Comparison of ENCODE assay signal across 8 cellular contexts in the genomic region with DNA sequence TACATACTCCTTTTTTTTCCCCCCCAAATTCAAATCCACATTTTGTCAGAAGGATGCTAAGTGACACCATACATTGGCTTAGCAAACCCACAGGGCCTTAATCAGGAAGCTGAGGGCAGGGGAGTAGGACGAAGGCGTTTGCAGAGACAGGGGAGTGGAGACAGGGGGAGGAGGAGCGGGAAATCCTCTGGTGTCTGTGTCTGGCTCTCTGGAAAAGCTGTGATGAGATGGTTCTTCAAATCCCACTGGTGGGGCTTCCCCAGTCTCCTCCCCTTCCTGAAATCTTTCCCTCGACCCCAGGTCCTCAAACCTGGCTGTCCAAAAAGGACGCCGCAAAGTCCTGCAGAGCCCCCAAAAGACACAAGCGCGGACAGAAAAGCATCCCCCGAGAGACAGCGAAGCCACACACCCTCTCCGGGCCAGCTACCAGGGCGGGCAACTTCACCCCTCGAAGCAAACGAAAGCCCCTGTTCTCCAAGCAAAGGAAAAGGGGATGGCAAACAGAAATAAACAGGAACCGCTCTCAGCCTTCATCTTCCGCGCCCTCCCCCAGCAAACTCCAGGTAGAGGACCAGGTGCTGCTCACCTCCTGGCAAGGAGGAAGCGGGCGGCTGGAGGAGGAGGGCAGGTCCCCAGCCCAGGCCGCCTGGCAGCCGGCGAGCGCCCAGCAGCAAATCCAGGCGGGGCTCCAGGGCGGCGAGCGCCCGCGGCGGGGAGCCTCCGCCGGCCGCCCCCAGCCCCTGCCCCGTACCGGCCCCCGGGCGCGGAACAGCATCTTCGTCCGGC. TPM values are rescaled to one million over a fixed set of nuclear protein-coding genes. Genes with fewer than 3 reads are reported as not detected.
DNase-seq lines count a peak whose midpoint lies in the region; ATAC-seq and TF ChIP-seq lines count a peak whose summit lies in the region.

No MANE protein-coding gene starts in this region.

- H3K4me2 ChIP-seq in SK-N-SH: peak overlapping the region; percentile 95

- peaks cover 0 to 4% of the 10 kb centered on the region in 2 experiments for H3K36me3 ChIP-seq in SK-N-SH (replicated peaks in 1 of 2; ENCODE audit: control insufficient read depth in 1 of 2, insufficient read depth in 2 of 2, low read length in 1 of 2)
- H3K36me3 ChIP-seq in liver (ENCODE audit: control insufficient read depth in 4 of 4, insufficient read depth in 3 of 4, low read depth in 1 of 4, low read length in 3 of 4): no peaks in the 10 kb centered on the region

- DNase-seq in COLO668 (lab: John Stamatoyannopoulos, UW; ENCODE audit: unreplicated experiment) (peak; percentile 80), SK-N-SH (peak; percentile 68), cerebellar cortex (ENCODE audit: low spot score) (peak; percentile 70), AML-193 (lab: John Stamatoyannopoulos, UW) (no peak)
- DNase-seq in stimulated activated naive CD8-positive, alpha-beta T cell treated with anti-CD3 and anti-CD28 coated beads, Interleukin-15, Interleukin-2, amounts not matched to agents 100 U/mL and 50 U/mL, for 24 hours: peak; percentile 26

- H3K9ac ChIP-seq in SK-N-SH (peak overlapping the region; percentile 28; the same call in 1 of the 2 replicates), liver (ENCODE audit: low read depth in 1 of 2, low read length in 2 of 2) (no peak overlapping the region)

- no peaks in the 10 kb centered on the region for H3K79me2 ChIP-seq in SK-N-SH (ENCODE audit: insufficient read depth)

- H3K9me3 ChIP-seq in SK-N-SH (no peaks in the 10 kb centered on the region), liver (ENCODE audit: control insufficient read depth in 4 of 4, low read length in 3 of 4) (no peaks in the 10 kb centered on the region)

- no peaks in the 10 kb centered on the region; the same call in 1 of the 2 replicates for H3K9me2 ChIP-seq in SK-N-SH

- H3K4me3 ChIP-seq in SK-N-SH (ENCODE audit: low read depth in 2 of 2, low read length in 1 of 2) (peak overlapping the region; percentile 81 to 90), liver (ENCODE audit: low read depth in 1 of 3, low read length in 3 of 3) (peak overlapping the region; percentile 2 to 63 (median 31))

- TF ChIP-seq RAD21 in SK-N-SH (IDR thresholded peaks at IDR 0.05; ENCODE audit: low read length) (no peak), liver (IDR thresholded peaks at IDR 0.05) (no peak)

- H3K27ac ChIP-seq in SK-N-SH (ENCODE audit: low read depth in 2 of 2, low read length in 1 of 2) (peak overlapping the region in 1 of 2 experiments; percentile 68; a peak in 2 of 4 replicates), liver (ENCODE audit: low read depth in 1 of 2, low read length in 2 of 2) (no peak overlapping the region)

- no peak for TF ChIP-seq EP300 in SK-N-SH (IDR thresholded peaks at IDR 0.05; ENCODE audit: borderline replicate concordance in 1 of 2, low read depth in 1 of 2, low read length in 1 of 2)

- H3K27me3 ChIP-seq in SK-N-SH (ENCODE audit: insufficient read depth) (no peaks in the 10 kb centered on the region), liver (ENCODE audit: control insufficient read depth in 4 of 4, insufficient read depth in 4 of 4, low read length in 3 of 4) (peaks cover 0 to 9% (median 1%) of the 10 kb centered on the region in 4 donors)

- no peaks in the 10 kb centered on the region for H4K20me1 ChIP-seq in SK-N-SH (ENCODE audit: insufficient read depth)

- H2AFZ ChIP-seq in SK-N-SH (ENCODE audit: low read depth): peak overlapping the region; percentile 92

- H3F3A ChIP-seq in SK-N-SH (replicated peaks; ENCODE audit: insufficient read depth): peaks cover 12% of the 10 kb centered on the region

- ATAC-seq in GM19351 (IDR thresholded peaks at IDR 0.05; ENCODE audit: unreplicated experiment) (peak; percentile 41), HG03442 (IDR thresholded peaks at IDR 0.05; ENCODE audit: unreplicated experiment) (peak; percentile 33)
- peak; percentile 2 for ATAC-seq in stimulated activated naive CD8-positive, alpha-beta T cell treated with anti-CD3 and anti-CD28 coated beads, Interleukin-15, Interleukin-2, amounts not matched to agents 100 U/mL and 50 U/mL, for 24 hours

- TF ChIP-seq CTCF in SK-N-SH (IDR thresholded peaks at IDR 0.05): no peak
- no peak for TF ChIP-seq CTCF in liver (IDR thresholded peaks at IDR 0.05; ENCODE audit: low read depth, low read length, missing input control)

- CTCF ChIA-PET in SK-N-SH (lab: Yijun Ruan, JAX): interaction anchor here (0.6 to 4.4 kb wide), 38 partner anchors 11 to 177 kb away, joined by 3 to 45 read pairs (median 5); partner anchors contain the start of genes DMTF1 and TMEM243

- H3K4me1 ChIP-seq in SK-N-SH (ENCODE audit: control insufficient read depth in 1 of 2, insufficient read depth in 2 of 2, low read depth in 1 of 2, low read length in 1 of 2) (peaks cover 0 to 14% of the 10 kb centered on the region in 2 experiments; a peak in 2 of 4 replicates), liver (ENCODE audit: control insufficient read depth in 4 of 4, insufficient read depth in 4 of 4, low read length in 3 of 4) (peaks cover 0 to 11% (median 6%) of the 10 kb centered on the region in 4 donors)

- POLR2A ChIA-PET in SK-N-SH (lab: Yijun Ruan, JAX): interaction anchor here (1.2 to 2.9 kb wide), 3 partner anchors 19 to 93 kb away, joined by 4 to 18 read pairs (median 8); partner anchors contain the start of gene DMTF1

- 5% methylated on average over 20 of the region's 40 CpGs for WGBS in SK-N-SH (ENCODE audit: low lambda C conversion rate)
- WGBS in liver: 3% methylated on average over 40 of the region's 40 CpGs

TF ChIP-seq in SK-N-SH, 30 proteins besides CTCF, POLR2A, EP300 and RAD21:
- TF ChIP-seq USF2 (IDR thresholded peaks at IDR 0.05; ENCODE audit: borderline replicate concordance, low read depth, low read length): no peak
- peak; percentile 58; the same call in 1 of the 2 replicates for TF ChIP-seq MXI1 (IDR thresholded peaks at IDR 0.05; ENCODE audit: low read depth, low read length)
- no peak for TF ChIP-seq EZH2phosphoT487 (IDR thresholded peaks at IDR 0.05; ENCODE audit: borderline replicate concordance, low read depth)
- no peak for TF ChIP-seq GABPA (IDR thresholded peaks at IDR 0.05; ENCODE audit: low read depth)
- TF ChIP-seq, protein P1, sequence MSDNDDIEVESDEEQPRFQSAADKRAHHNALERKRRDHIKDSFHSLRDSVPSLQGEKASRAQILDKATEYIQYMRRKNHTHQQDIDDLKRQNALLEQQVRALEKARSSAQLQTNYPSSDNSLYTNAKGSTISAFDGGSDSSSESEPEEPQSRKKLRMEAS (IDR thresholded peaks at IDR 0.05; ENCODE audit: low read depth): 0 out of 2 replicates have a peak, but pooled peaks have one; percentile 5
- TF ChIP-seq RXRA (IDR thresholded peaks at IDR 0.05; ENCODE audit: borderline replicate concordance, low read depth): no peak

TF ChIP-seq in liver, 16 proteins besides CTCF, POLR2A, EP300 and RAD21:
- TF ChIP-seq, protein P2, sequence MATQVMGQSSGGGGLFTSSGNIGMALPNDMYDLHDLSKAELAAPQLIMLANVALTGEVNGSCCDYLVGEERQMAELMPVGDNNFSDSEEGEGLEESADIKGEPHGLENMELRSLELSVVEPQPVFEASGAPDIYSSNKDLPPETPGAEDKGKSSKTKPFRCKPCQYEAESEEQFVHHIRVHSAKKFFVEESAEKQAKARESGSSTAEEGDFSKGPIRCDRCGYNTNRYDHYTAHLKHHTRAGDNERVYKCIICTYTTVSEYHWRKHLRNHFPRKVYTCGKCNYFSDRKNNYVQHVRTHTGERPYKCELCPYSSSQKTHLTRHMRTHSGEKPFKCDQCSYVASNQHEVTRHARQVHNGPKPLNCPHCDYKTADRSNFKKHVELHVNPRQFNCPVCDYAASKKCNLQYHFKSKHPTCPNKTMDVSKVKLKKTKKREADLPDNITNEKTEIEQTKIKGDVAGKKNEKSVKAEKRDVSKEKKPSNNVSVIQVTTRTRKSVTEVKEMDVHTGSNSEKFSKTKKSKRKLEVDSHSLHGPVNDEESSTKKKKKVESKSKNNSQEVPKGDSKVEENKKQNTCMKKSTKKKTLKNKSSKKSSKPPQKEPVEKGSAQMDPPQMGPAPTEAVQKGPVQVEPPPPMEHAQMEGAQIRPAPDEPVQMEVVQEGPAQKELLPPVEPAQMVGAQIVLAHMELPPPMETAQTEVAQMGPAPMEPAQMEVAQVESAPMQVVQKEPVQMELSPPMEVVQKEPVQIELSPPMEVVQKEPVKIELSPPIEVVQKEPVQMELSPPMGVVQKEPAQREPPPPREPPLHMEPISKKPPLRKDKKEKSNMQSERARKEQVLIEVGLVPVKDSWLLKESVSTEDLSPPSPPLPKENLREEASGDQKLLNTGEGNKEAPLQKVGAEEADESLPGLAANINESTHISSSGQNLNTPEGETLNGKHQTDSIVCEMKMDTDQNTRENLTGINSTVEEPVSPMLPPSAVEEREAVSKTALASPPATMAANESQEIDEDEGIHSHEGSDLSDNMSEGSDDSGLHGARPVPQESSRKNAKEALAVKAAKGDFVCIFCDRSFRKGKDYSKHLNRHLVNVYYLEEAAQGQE (IDR thresholded peaks at IDR 0.05): no peak
- no peak for TF ChIP-seq EGR1 (IDR thresholded peaks at IDR 0.05; ENCODE audit: low read depth in 2 of 2)
- TF ChIP-seq SP1 (IDR thresholded peaks at IDR 0.05): no peak
- TF ChIP-seq FOXA2 (IDR thresholded peaks at IDR 0.05): no peak
- TF ChIP-seq ATF3 (IDR thresholded peaks at IDR 0.05): no peak
- no peak for TF ChIP-seq YY1 (IDR thresholded peaks at IDR 0.05)

RNA-seq across cellular contexts. Expression of gene ELAPOR2, which starts 0.5 kb away (rescaled TPM):
- polyA plus RNA-seq in SK-N-SH (2012; rRNA removed): 8.8 and 15.9 TPM in 2 replicates
- polyA plus RNA-seq in SK-N-SH (2012; cell fraction: cytosol; rRNA removed): 11.7 TPM in 2 replicates
- 9.7 and 25.8 TPM in 2 replicates for polyA plus RNA-seq in SK-N-SH (2012; cell fraction: nucleus; rRNA removed)
- 1 to 10 TPM; 1.2 to 1.4 TPM for total RNA-seq in liver
- under 1 TPM; 0.47 TPM for polyA plus RNA-seq in liver

Comparison
In these comparisons a context has a peak if more than half of its experiments do, and no peak if none do; other contexts are left out.
1. DNase-seq: peak in COLO668 (single experiment), SK-N-SH (single experiment), cerebellar cortex (single experiment) and stimulated activated naive CD8-positive, alpha-beta T cell treated with anti-CD3 and anti-CD28 coated beads, Interleukin-15, Interleukin-2, amounts not matched to agents 100 U/mL and 50 U/mL, for 24 hours (single experiment); none in AML-193 (0 of 2).
2. Peak in every context shown above with its lines, with median percentiles within 50 percentile points of each other: ATAC-seq.